Comparison of ENCODE assay signal across 1 cellular context in genomic region chr14:60724080-60724618, GRCh38.
TF ChIP-seq lines count a peak whose summit lies in the region.

SIX4 (minus strand) TSS chr14:60724351; CDS start chr14:60724074, 277 bp downstream.

TF ChIP-seq in HCT116, 20 proteins besides CTCF, POLR2A, EP300 and RAD21 (continued from another document):
- no peak for TF ChIP-seq ZBTB33 (IDR thresholded peaks at IDR 0.05; ENCODE audit: extremely low read depth, insufficient replicate concordance, low read length)
TF ChIP-seq in HCT116: peak in this region for 6.
